In the genomic region with DNA sequence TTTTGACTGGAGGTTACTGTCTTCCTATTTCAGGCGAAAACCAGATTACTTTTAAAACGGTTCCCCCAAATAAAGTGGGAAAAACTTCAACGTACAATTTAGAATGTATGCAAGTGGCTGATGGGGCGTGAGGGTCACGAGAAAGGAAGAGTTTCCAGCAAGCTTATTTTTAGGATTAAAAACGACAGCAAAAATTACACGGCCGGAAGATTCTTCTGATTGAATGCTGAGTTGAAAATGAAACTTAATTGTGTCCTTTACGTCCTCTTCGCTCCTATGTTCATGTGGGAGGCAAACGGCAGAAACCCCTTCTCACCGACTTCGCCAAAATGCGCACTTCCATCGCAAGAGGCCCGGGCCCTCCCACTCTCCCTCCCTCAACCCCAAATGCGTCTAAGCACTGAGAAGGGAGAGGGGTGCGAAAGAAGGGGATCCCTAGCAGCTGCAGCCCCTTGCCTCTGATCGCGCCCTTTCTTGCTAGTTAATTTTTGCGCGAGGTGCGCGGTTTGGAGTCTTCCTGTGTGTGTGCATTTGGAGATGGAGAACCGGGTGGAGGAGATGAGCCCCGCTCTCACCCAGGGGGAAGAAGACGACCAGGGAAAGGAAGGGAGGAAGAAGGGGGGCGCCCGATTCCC, we compare ENCODE assay signal across 8 cellular contexts. TPM values are rescaled to one million over a fixed set of nuclear protein-coding genes. Genes with fewer than 3 reads are reported as not detected.
A peak's percentile ranks its signal among the peaks of the same experiment; 100 is the strongest.
DNase-seq lines count a peak whose midpoint lies in the region; ATAC-seq and TF ChIP-seq lines count a peak whose summit lies in the region.

No MANE protein-coding gene starts in this region.

- H3K27me3 Mint-ChIP-seq in CD4-positive, CD25-positive, alpha-beta regulatory T cell = peaks cover 5% of the 10 kb centered on the region

- no peaks in the 10 kb centered on the region for H3K9me3 ChIP-seq in CD4-positive, CD25-positive, alpha-beta regulatory T cell (ENCODE audit: control insufficient read depth in 2 of 2, low read length in 2 of 2)

- H3K36me3 Mint-ChIP-seq in CD4-positive, CD25-positive, alpha-beta regulatory T cell = peaks cover 5% of the 10 kb centered on the region

- H3K36me3 ChIP-seq in CD4-positive, CD25-positive, alpha-beta regulatory T cell (ENCODE audit: control insufficient read depth, insufficient read depth, low read length) = peaks cover 9% of the 10 kb centered on the region

- DNase-seq in CD4-positive, CD25-positive, alpha-beta regulatory T cell = peak; percentile 47 to 76 (median 65)
- DNase-seq in KG1 (lab: John Stamatoyannopoulos, UW) (peak; percentile 35), T47D (ENCODE audit: low read depth in 1 of 2, low spot score in 1 of 2) (peak; percentile 38 to 51), islet precursor cell (peak; percentile 61), GOT3 (lab: John Stamatoyannopoulos, UW) (no peak)
- peak; percentile 31 to 37 for DNase-seq in stimulated activated CD4-positive, alpha-beta T cell treated with anti-CD3 and anti-CD28 coated beads, Interleukin-12 subunit alpha, Interleukin-12 subunit beta, amount 100 ng/mL, for 24 hours (ENCODE audit: low read depth in 2 of 2)

- ATAC-seq in CD4-positive, CD25-positive, alpha-beta regulatory T cell (ENCODE audit: low read depth in 2 of 2) = peak; percentile 3 to 4
- ATAC-seq in GM21423 (IDR thresholded peaks at IDR 0.05; ENCODE audit: unreplicated experiment) = peak; percentile 6

- H3K27me3 ChIP-seq in CD4-positive, CD25-positive, alpha-beta regulatory T cell (ENCODE audit: control insufficient read depth, insufficient read depth, low read length) = no peaks in the 10 kb centered on the region

- no peak for TF ChIP-seq CTCF in VCaP (conservative IDR thresholded peaks at IDR 0.05)

- peak overlapping the region; percentile 92 for H3K4me3 ChIP-seq in CD4-positive, CD25-positive, alpha-beta regulatory T cell (ENCODE audit: low read depth, low read length)

- H3K9me3 Mint-ChIP-seq in CD4-positive, CD25-positive, alpha-beta regulatory T cell = peaks cover 0 to 2% (median 0%) of the 10 kb centered on the region in 7 donors

- peak overlapping the region; percentile 94 for H3K27ac ChIP-seq in CD4-positive, CD25-positive, alpha-beta regulatory T cell (ENCODE audit: insufficient read depth, low read length, poor library complexity, severe bottlenecking)
- peak overlapping the region; percentile 92 for H3K27ac ChIP-seq in VCaP

- peaks cover 25 to 37% (median 35%) of the 10 kb centered on the region in 4 donors for H3K4me1 Mint-ChIP-seq in CD4-positive, CD25-positive, alpha-beta regulatory T cell

- H3K27ac Mint-ChIP-seq in CD4-positive, CD25-positive, alpha-beta regulatory T cell = peak overlapping the region; percentile 98 to 100 (median 99)

- peaks cover 70% of the 10 kb centered on the region for H3K4me1 ChIP-seq in CD4-positive, CD25-positive, alpha-beta regulatory T cell (ENCODE audit: control insufficient read depth, insufficient read depth, low read length, poor library complexity, severe bottlenecking)

- in situ Hi-C loops in T47D (cut with HindIII; ENCODE audit: low pct_unique_long_range_greater_than_20kb, low sequenced_read_pairs) = no loop called here

- H3K4me3 Mint-ChIP-seq in CD4-positive, CD25-positive, alpha-beta regulatory T cell = peak overlapping the region in 2 of 4 donors; percentile 99

RNA-seq across cellular contexts. Expression of gene CD47, which starts 0.6 kb away (rescaled TPM):
- 209 TPM for total RNA-seq in CD4-positive, CD25-positive, alpha-beta regulatory T cell
- polyA plus RNA-seq in CD4-positive, CD25-positive, alpha-beta regulatory T cell = 100 to 1,000 TPM; 327 to 424 (median 362) TPM
